Comparison of ENCODE assay signal across 8 cellular contexts in the genomic region with DNA sequence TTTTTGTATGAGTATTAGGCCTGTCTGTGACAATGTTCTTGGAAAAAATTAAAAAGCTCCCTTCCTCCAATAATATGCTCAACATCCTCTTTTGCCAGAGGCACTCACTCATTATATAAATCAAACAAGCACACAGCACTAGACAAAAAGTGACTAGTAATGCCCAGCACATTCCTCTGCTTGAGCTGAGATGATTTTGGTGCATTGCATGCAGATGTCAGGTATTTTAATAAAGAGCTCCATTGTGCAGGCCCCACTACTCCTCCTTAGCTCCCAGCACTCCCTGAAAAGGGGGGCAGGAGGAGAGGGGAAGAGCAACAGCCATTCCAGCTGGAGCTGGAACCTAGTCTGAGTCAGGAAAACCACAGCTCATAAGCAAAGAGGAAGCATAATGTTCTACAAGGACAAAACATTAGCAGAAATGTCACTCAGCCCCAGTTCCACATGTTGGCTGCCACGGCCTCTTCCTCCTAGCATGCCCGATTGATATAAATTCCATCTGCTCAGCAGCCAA.
DNase-seq lines count a peak whose midpoint lies in the region; ATAC-seq, FAIRE-seq and TF ChIP-seq lines count a peak whose summit lies in the region.

No MANE protein-coding gene starts in this region.

- H3K27ac Mint-ChIP-seq in astrocyte (ENCODE audit: unreplicated experiment) = peak overlapping the region; percentile 95
- H3K27ac Mint-ChIP-seq in activated CD4-positive, alpha-beta memory T cell treated with anti-CD3 and anti-CD28 coated beads, Interleukin-2, amount 10 ng/mL, durations not matched to agents 7 days and 5 days = no peak overlapping the region
- no peak overlapping the region for H3K27ac Mint-ChIP-seq in CD4-positive, alpha-beta T cell

- peak overlapping the region; percentile 61; the same call in 1 of the 3 replicates for H2BK15ac ChIP-seq in IMR-90 (ENCODE audit: low read depth, low read length)

- H3K36me3 ChIP-seq in IMR-90 (ENCODE audit: control insufficient read depth, insufficient read depth, low read length) (no peaks in the 10 kb centered on the region), astrocyte (ENCODE audit: insufficient read depth, low read length) (no peaks in the 10 kb centered on the region), Peyer's patch (no peaks in the 10 kb centered on the region)

- in situ Hi-C loops in IMR-90 (cut with MboI; ENCODE audit: low sequenced_read_pairs) = no loop called here

- H2BK5ac ChIP-seq in IMR-90 (ENCODE audit: low read depth, low read length, poor library complexity, severe bottlenecking) = peak overlapping the region; percentile 78

- H3K9me1 ChIP-seq in IMR-90 (ENCODE audit: insufficient read depth, low read length) = no peaks in the 10 kb centered on the region

- peaks cover 11% of the 10 kb centered on the region for H3K36me3 Mint-ChIP-seq in astrocyte (ENCODE audit: low read depth, unreplicated experiment)
- no peaks in the 10 kb centered on the region for H3K36me3 Mint-ChIP-seq in activated CD4-positive, alpha-beta memory T cell treated with anti-CD3 and anti-CD28 coated beads, Interleukin-2, amount 10 ng/mL, durations not matched to agents 7 days and 5 days (ENCODE audit: low read depth)
- H3K36me3 Mint-ChIP-seq in CD4-positive, alpha-beta T cell (ENCODE audit: low read depth) = no peaks in the 10 kb centered on the region

- no TSS peak for BruUV-seq in IMR-90 (replicated peaks; lab: Mats Ljungman, UMichigan)

- no CpG with 5 or more reads among the region's 2 CpGs for WGBS in IMR-90 (ENCODE audit: extremely low coverage in 2 of 2, insufficient read length in 1 of 2), 2 experiments

- peak overlapping the region; percentile 80 for H3K4ac ChIP-seq in IMR-90 (ENCODE audit: low read depth, low read length)

- intact Hi-C loops in IMR-90 (cut with micrococcal nuclease) = no loop called here
- intact Hi-C loops in CD4-positive, alpha-beta T cell (cut with DNase I, micrococcal nuclease) = no loop called here

- H2AK5ac ChIP-seq in IMR-90 (ENCODE audit: low read depth, low read length) = peak overlapping the region; percentile 44

- peak; percentile 89 for FAIRE-seq in astrocyte (lab: Jason Lieb, UNC)

- CTCF ChIA-PET in IMR-90 (lab: Yijun Ruan, JAX) = interaction anchor here (0.6 kb wide), 1 partner anchor 38 kb away, joined by 3 read pairs; no protein-coding TSS in a partner anchor
- CTCF ChIA-PET in activated CD4-positive, alpha-beta memory T cell treated with anti-CD3 and anti-CD28 coated beads, Interleukin-2, amount 10 ng/mL, durations not matched to agents 7 days and 5 days (lab: Charles Lee) = no interaction called here
- CTCF ChIA-PET in CD4-positive, alpha-beta T cell (lab: Charles Lee) = no interaction called here

- no peak overlapping the region for H3K4me3 Mint-ChIP-seq in astrocyte (ENCODE audit: unreplicated experiment)
- H3K4me3 Mint-ChIP-seq in activated CD4-positive, alpha-beta memory T cell treated with anti-CD3 and anti-CD28 coated beads, Interleukin-2, amount 10 ng/mL, durations not matched to agents 7 days and 5 days = no peak overlapping the region
- no peak overlapping the region for H3K4me3 Mint-ChIP-seq in CD4-positive, alpha-beta T cell

- peak overlapping the region; percentile 80 for H2BK120ac ChIP-seq in IMR-90 (ENCODE audit: low read depth, low read length)

- H3K4me3 ChIP-seq in IMR-90 (ENCODE audit: insufficient read depth, low read depth, low read length) (no peak overlapping the region; the same call in 1 of the 2 replicates), astrocyte (ENCODE audit: insufficient read depth, low read depth, low read length) (no peak overlapping the region), Peyer's patch (no peak overlapping the region)

- TF ChIP-seq RAD21 in IMR-90 (IDR thresholded peaks at IDR 0.05; ENCODE audit: low read length) = no peak

- ATAC-seq in IMR-90 (ENCODE audit: low read depth) = peak; percentile 92
- ATAC-seq in HG02840 (IDR thresholded peaks at IDR 0.05; ENCODE audit: low FRiP score, unreplicated experiment) = no peak
- no peak for ATAC-seq in CD4-positive, alpha-beta T cell (ENCODE audit: poor library complexity)

- DNase-seq in IMR-90 (peak; percentile 94), astrocyte (ENCODE audit: low read depth) (peak; percentile 99), islet precursor cell (peak; percentile 81), stromal cell of bone marrow (ENCODE audit: low read depth) (peak; percentile 80), Peyer's patch (no peak)
- no peak for DNase-seq in activated CD4-positive, alpha-beta memory T cell treated with anti-CD3 and anti-CD28 coated beads, Interleukin-2, amount 10 ng/mL, durations not matched to agents 7 days and 5 days
- DNase-seq in CD4-positive, alpha-beta T cell = no peak

- dilution Hi-C loops in IMR-90 (cut with HindIII; ENCODE audit: low sequenced_read_pairs, unreplicated experiment) = no loop called here

- peak overlapping the region; percentile 77 for H3K14ac ChIP-seq in IMR-90 (replicated peaks; ENCODE audit: low read depth, low read length)

- H2AFZ ChIP-seq in IMR-90 (replicated peaks; ENCODE audit: low read length, poor library complexity) (no peak overlapping the region), astrocyte (ENCODE audit: low read depth, low read length) (peak overlapping the region; percentile 18)

- H3K4me1 ChIP-seq in IMR-90 (ENCODE audit: control insufficient read depth, insufficient read depth, low read length) (peaks cover 13% of the 10 kb centered on the region), astrocyte (ENCODE audit: insufficient read depth, low read length) (peaks cover 38% of the 10 kb centered on the region), Peyer's patch (no peaks in the 10 kb centered on the region)

- H3K9me3 ChIP-seq in IMR-90 (ENCODE audit: control insufficient read depth, insufficient read depth, low read length) = no peaks in the 10 kb centered on the region
- H3K9me3 ChIP-seq in astrocyte (ENCODE audit: insufficient read depth, low read depth, low read length) = no peaks in the 10 kb centered on the region
- no peaks in the 10 kb centered on the region for H3K9me3 ChIP-seq in CD4-positive, alpha-beta T cell (ENCODE audit: control insufficient read depth, low read length)
- H3K9me3 ChIP-seq in Peyer's patch = no peaks in the 10 kb centered on the region

- peak overlapping the region; percentile 75 for H2BK20ac ChIP-seq in IMR-90 (ENCODE audit: low read depth, low read length)

- no peak for TF ChIP-seq CTCF in IMR-90 (conservative IDR thresholded peaks at IDR 0.05; ENCODE audit: low read depth, low read length)
- no peak for TF ChIP-seq CTCF in astrocyte (IDR thresholded peaks at IDR 0.05; ENCODE audit: insufficient read depth, low read depth, low read length)
- no peak for TF ChIP-seq CTCF in CD4-positive, alpha-beta T cell (IDR thresholded peaks at IDR 0.05)
- TF ChIP-seq CTCF in Peyer's patch (IDR thresholded peaks at IDR 0.05) = no peak

- H4K5ac ChIP-seq in IMR-90 (ENCODE audit: low read depth, low read length) = peak overlapping the region; percentile 8

- H3K23ac ChIP-seq in IMR-90 (ENCODE audit: low read depth, low read length) = peak overlapping the region; percentile 75; the same call in 1 of the 2 replicates

- H3K27me3 ChIP-seq in IMR-90 (ENCODE audit: control insufficient read depth, insufficient read depth, low read length) = no peaks in the 10 kb centered on the region
- H3K27me3 ChIP-seq in astrocyte (ENCODE audit: insufficient read depth, low read length) = no peaks in the 10 kb centered on the region
- H3K27me3 ChIP-seq in CD4-positive, alpha-beta T cell (ENCODE audit: control insufficient read depth, insufficient read depth, low read length) = no peaks in the 10 kb centered on the region
- H3K27me3 ChIP-seq in Peyer's patch = no peaks in the 10 kb centered on the region

- TF ChIP-seq POLR2A in IMR-90 (IDR thresholded peaks at IDR 0.05; ENCODE audit: low read depth, low read length) (no peak), Peyer's patch (IDR thresholded peaks at IDR 0.05) (no peak)

- peak overlapping the region; percentile 84 for H4K91ac ChIP-seq in IMR-90 (ENCODE audit: insufficient read depth, low read depth, low read length)

- peak overlapping the region; percentile 62 for H3K4me2 ChIP-seq in IMR-90 (ENCODE audit: low read depth, low read length)
- H3K4me2 ChIP-seq in astrocyte (ENCODE audit: low read length) = peak overlapping the region; percentile 60

- peak overlapping the region; percentile 63; the same call in 1 of the 2 replicates for H3K56ac ChIP-seq in IMR-90 (ENCODE audit: extremely low read depth, insufficient read depth, low read length)

- H2AK9ac ChIP-seq in IMR-90 (replicated peaks; ENCODE audit: low read depth, low read length, poor library complexity) = peak overlapping the region; percentile 5

- peaks cover 7% of the 10 kb centered on the region for H3K79me2 ChIP-seq in astrocyte (ENCODE audit: insufficient read depth, low read length)

- peak overlapping the region; percentile 59 for H3K9ac ChIP-seq in IMR-90 (ENCODE audit: low read depth, low read length)
- H3K9ac ChIP-seq in astrocyte (ENCODE audit: low read length) = peak overlapping the region; percentile 44

- peaks cover 10 to 47% of the 10 kb centered on the region in 2 experiments; a peak in 2 of 4 replicates for H3K79me1 ChIP-seq in IMR-90 (ENCODE audit: low read depth in 1 of 2, low read length in 2 of 2)

- peaks cover 6% of the 10 kb centered on the region for H3K9me3 Mint-ChIP-seq in astrocyte (ENCODE audit: unreplicated experiment)
- peaks cover 14% of the 10 kb centered on the region for H3K9me3 Mint-ChIP-seq in activated CD4-positive, alpha-beta memory T cell treated with anti-CD3 and anti-CD28 coated beads, Interleukin-2, amount 10 ng/mL, durations not matched to agents 7 days and 5 days
- H3K9me3 Mint-ChIP-seq in CD4-positive, alpha-beta T cell = no peaks in the 10 kb centered on the region

- H4K8ac ChIP-seq in IMR-90 (ENCODE audit: low read depth in 2 of 2, low read length in 2 of 2) = peak overlapping the region; percentile 40 to 72; a peak in 3 of 4 replicates

- H3K4me1 Mint-ChIP-seq in astrocyte (ENCODE audit: low read depth, unreplicated experiment) = peaks cover 52% of the 10 kb centered on the region
- H3K4me1 Mint-ChIP-seq in activated CD4-positive, alpha-beta memory T cell treated with anti-CD3 and anti-CD28 coated beads, Interleukin-2, amount 10 ng/mL, durations not matched to agents 7 days and 5 days = no peaks in the 10 kb centered on the region
- no peaks in the 10 kb centered on the region for H3K4me1 Mint-ChIP-seq in CD4-positive, alpha-beta T cell (ENCODE audit: low read depth)

- peak overlapping the region; percentile 49 for H3K18ac ChIP-seq in IMR-90 (ENCODE audit: low read depth, low read length)

- H3K27ac ChIP-seq in IMR-90 (ENCODE audit: insufficient read depth, low read length) (peak overlapping the region; percentile 90), astrocyte (ENCODE audit: low read depth, low read length) (peak overlapping the region; percentile 76), Peyer's patch (peak overlapping the region in 2 of 4 donors; percentile 12 to 70)
- H3K27ac ChIP-seq in CD4-positive, alpha-beta T cell (ENCODE audit: low read depth, low read length) = no peak overlapping the region

- no peaks in the 10 kb centered on the region for H3K27me3 Mint-ChIP-seq in astrocyte (ENCODE audit: low read depth, unreplicated experiment)
- no peaks in the 10 kb centered on the region for H3K27me3 Mint-ChIP-seq in activated CD4-positive, alpha-beta memory T cell treated with anti-CD3 and anti-CD28 coated beads, Interleukin-2, amount 10 ng/mL, durations not matched to agents 7 days and 5 days
- H3K27me3 Mint-ChIP-seq in CD4-positive, alpha-beta T cell = peaks cover 9% of the 10 kb centered on the region

- no peaks in the 10 kb centered on the region; the same call in 1 of the 2 replicates for H4K20me1 ChIP-seq in IMR-90 (ENCODE audit: insufficient read depth, low read length)
- H4K20me1 ChIP-seq in astrocyte (ENCODE audit: insufficient read depth, low read length) = no peaks in the 10 kb centered on the region

- POLR2A ChIA-PET in IMR-90 (lab: Charles Lee; ENCODE audit: unreplicated experiment) = interaction anchor here (0.8 kb wide), 1 partner anchor 16 kb away, joined by 3 read pairs; no protein-coding TSS in a partner anchor
- POLR2A ChIA-PET in activated CD4-positive, alpha-beta memory T cell treated with anti-CD3 and anti-CD28 coated beads, Interleukin-2, amount 10 ng/mL, durations not matched to agents 7 days and 5 days (lab: Charles Lee) = no interaction called here
- POLR2A ChIA-PET in CD4-positive, alpha-beta T cell (lab: Charles Lee) = no interaction called here

Comparison
In these comparisons a context has a peak if more than half of its experiments do, and no peak if none do; other contexts are left out.
1. DNase-seq: peak in IMR-90 (single experiment), astrocyte (single experiment), islet precursor cell (single experiment) and stromal cell of bone marrow (single experiment); none in activated CD4-positive, alpha-beta memory T cell treated with anti-CD3 and anti-CD28 coated beads, Interleukin-2, amount 10 ng/mL, durations not matched to agents 7 days and 5 days (single experiment), CD4-positive, alpha-beta T cell (0 of 10) and Peyer's patch (0 of 3).